ENCODE assay signal across 19 cellular contexts in the genomic region with DNA sequence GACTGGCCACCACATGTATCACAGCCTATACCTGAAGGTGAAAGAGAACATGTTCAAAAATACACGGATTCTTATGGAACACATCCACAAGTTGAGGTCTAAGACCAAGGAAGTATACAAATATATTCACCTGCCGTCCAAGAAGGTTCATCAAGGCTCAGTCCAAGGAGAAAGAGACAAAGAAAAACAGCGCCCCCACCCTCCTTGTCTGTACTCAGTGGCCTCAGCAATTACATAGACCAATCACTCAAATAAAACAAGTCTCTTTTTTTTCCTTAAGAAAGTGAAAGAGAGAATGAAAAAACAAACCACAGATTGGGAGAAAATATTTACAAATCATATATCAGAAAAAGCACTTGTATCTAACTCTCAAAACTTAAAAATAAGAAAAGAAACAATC. TPM values are rescaled to one million over a fixed set of nuclear protein-coding genes. Genes with fewer than 3 reads are reported as not detected.
DNase-seq lines count a peak whose midpoint lies in the region; ATAC-seq and TF ChIP-seq lines count a peak whose summit lies in the region.
"Had no signal": no experiment of that assay in that cellular context is flagged by ENCODE, and none has a peak within 500 bp of the region (broad histone marks: within the 10 kb centered on the region; RNA-seq: fewer than 3 reads in every experiment).

No MANE protein-coding gene starts in this region.

- no peak for ATAC-seq in activated CD8-positive, alpha-beta memory T cell treated with anti-CD3 and anti-CD28 coated beads, Interleukin-2, amount 10 ng/mL, durations not matched to agents 7 days and 5 days
- no peak for ATAC-seq in stimulated activated naive B cell treated with anti-CD40 and anti-IgM and Interleukin-4, amounts not matched to agents 10 μg/mL and 1 μg/mL and 100 μg/mL, for 72 hours (replicated peaks)
- no peak for ATAC-seq in GM19463 (IDR thresholded peaks at IDR 0.05; ENCODE audit: unreplicated experiment)
- ATAC-seq: T-helper 17 cell had no signal

- H3K27me3 Mint-ChIP-seq in activated CD8-positive, alpha-beta memory T cell treated with anti-CD3 and anti-CD28 coated beads, Interleukin-2, amount 10 ng/mL, durations not matched to agents 7 days and 5 days, result peaks cover 51% of the 10 kb centered on the region
- H3K27me3 Mint-ChIP-seq in stimulated activated naive B cell treated with anti-CD40 and anti-IgM and Interleukin-4, amounts not matched to agents 10 μg/mL and 1 μg/mL and 100 μg/mL, for 72 hours, result peaks cover 20 to 23% of the 10 kb centered on the region in 2 donors

- TF ChIP-seq CTCF in MM.1S (IDR thresholded peaks at IDR 0.05; ENCODE audit: low read length) (peak; percentile 24), retinal pigment epithelial cell (conservative IDR thresholded peaks at IDR 0.05; ENCODE audit: low read depth, low read length) (peak; percentile 3)

- CTCF ChIA-PET in activated CD8-positive, alpha-beta memory T cell treated with anti-CD3 and anti-CD28 coated beads, Interleukin-2, amount 10 ng/mL, durations not matched to agents 7 days and 5 days (lab: Charles Lee), result no interaction called here

- H4K20me1 ChIP-seq in MM.1S (ENCODE audit: insufficient read depth, low read length), result no peaks in the 10 kb centered on the region

- H3K27ac Mint-ChIP-seq in activated CD8-positive, alpha-beta memory T cell treated with anti-CD3 and anti-CD28 coated beads, Interleukin-2, amount 10 ng/mL, durations not matched to agents 7 days and 5 days, result no peak overlapping the region
- no peak overlapping the region for H3K27ac Mint-ChIP-seq in stimulated activated naive B cell treated with anti-CD40 and anti-IgM and Interleukin-4, amounts not matched to agents 10 μg/mL and 1 μg/mL and 100 μg/mL, for 72 hours
- H3K27ac Mint-ChIP-seq: T-helper 17 cell had no signal

- H3K4me2 ChIP-seq in MM.1S (ENCODE audit: low read depth, low read length), result no peak overlapping the region

- H3K4me3 ChIP-seq in MM.1S (ENCODE audit: low read length) (no peak overlapping the region), retinal pigment epithelial cell (ENCODE audit: low read length) (no peak overlapping the region)
- H3K4me3 ChIP-seq: MG63 had no signal

- no peaks in the 10 kb centered on the region for H3K79me2 ChIP-seq in MM.1S (ENCODE audit: low read length)

- H3K36me3 Mint-ChIP-seq in activated CD8-positive, alpha-beta memory T cell treated with anti-CD3 and anti-CD28 coated beads, Interleukin-2, amount 10 ng/mL, durations not matched to agents 7 days and 5 days, result no peaks in the 10 kb centered on the region
- peaks cover 0 to 3% of the 10 kb centered on the region in 2 donors for H3K36me3 Mint-ChIP-seq in stimulated activated naive B cell treated with anti-CD40 and anti-IgM and Interleukin-4, amounts not matched to agents 10 μg/mL and 1 μg/mL and 100 μg/mL, for 72 hours

- H3K9me3 Mint-ChIP-seq in activated CD8-positive, alpha-beta memory T cell treated with anti-CD3 and anti-CD28 coated beads, Interleukin-2, amount 10 ng/mL, durations not matched to agents 7 days and 5 days (ENCODE audit: low read depth), result no peaks in the 10 kb centered on the region
- H3K9me3 Mint-ChIP-seq in stimulated activated naive B cell treated with anti-CD40 and anti-IgM and Interleukin-4, amounts not matched to agents 10 μg/mL and 1 μg/mL and 100 μg/mL, for 72 hours, result peaks cover 2 to 3% of the 10 kb centered on the region in 2 donors

- no peak overlapping the region for H2AFZ ChIP-seq in MM.1S (ENCODE audit: low read length)

- H3F3A ChIP-seq in MM.1S (ENCODE audit: insufficient read depth, low read length), result no peaks in the 10 kb centered on the region

- peak; percentile 3 for DNase-seq in activated CD8-positive, alpha-beta memory T cell treated with anti-CD3 and anti-CD28 coated beads for 24 hours
- DNase-seq in activated CD8-positive, alpha-beta memory T cell treated with anti-CD3 and anti-CD28 coated beads, Interleukin-2, amount 10 ng/mL, durations not matched to agents 7 days and 5 days, result no peak
- DNase-seq in MM.1S (peak; percentile 23), SK-MEL-5 (ENCODE audit: low read depth, low spot score) (peak; percentile 31), retinal pigment epithelial cell (ENCODE audit: low read depth) (no peak), NCI-H510A treated with DMSO at 0.1 percent for 48 hours (lab: John Stamatoyannopoulos, UW) (no peak)
- no peak for DNase-seq in stimulated activated naive B cell treated with anti-CD40 and anti-IgM and Interleukin-4, amounts not matched to agents 10 μg/mL and 1 μg/mL and 100 μg/mL, for 72 hours
- DNase-seq: C1 segment of cervical spinal cord, DMS 273 treated with DMSO at 0.1 percent for 48 hours, KG1, MG63, NCI-H1417 treated with DMSO at 0.1 percent for 48 hours, NCI-H2029 treated with DMSO at 0.1 percent for 48 hours, NCI-H510A, NCI-H82, SIG-M5, T-helper 17 cell had no signal

- H3K4me3 Mint-ChIP-seq in activated CD8-positive, alpha-beta memory T cell treated with anti-CD3 and anti-CD28 coated beads, Interleukin-2, amount 10 ng/mL, durations not matched to agents 7 days and 5 days, result no peak overlapping the region
- no peak overlapping the region for H3K4me3 Mint-ChIP-seq in stimulated activated naive B cell treated with anti-CD40 and anti-IgM and Interleukin-4, amounts not matched to agents 10 μg/mL and 1 μg/mL and 100 μg/mL, for 72 hours
- H3K4me3 Mint-ChIP-seq: T-helper 17 cell had no signal

- H3K9me2 ChIP-seq in MM.1S (replicated peaks; ENCODE audit: insufficient read depth, low read length), result no peaks in the 10 kb centered on the region

- no peaks in the 10 kb centered on the region for H3K27me3 ChIP-seq in MM.1S (replicated peaks; ENCODE audit: insufficient read depth, low read length)

- no peaks in the 10 kb centered on the region for H3K36me3 ChIP-seq in MM.1S (replicated peaks; ENCODE audit: insufficient read depth, low read length)
- H3K36me3 ChIP-seq: MG63 had no signal

- peaks cover 6% of the 10 kb centered on the region; the same call in 1 of the 2 replicates for H3K4me1 ChIP-seq in MM.1S (ENCODE audit: low read length)

- H3K9ac ChIP-seq in MM.1S (ENCODE audit: low read length), result no peak overlapping the region

- in situ Hi-C loops in SK-MEL-5 (cut with HindIII; ENCODE audit: low pct_unique_long_range_greater_than_20kb, low sequenced_read_pairs), result no loop called here

- no peaks in the 10 kb centered on the region for H3K4me1 Mint-ChIP-seq in activated CD8-positive, alpha-beta memory T cell treated with anti-CD3 and anti-CD28 coated beads, Interleukin-2, amount 10 ng/mL, durations not matched to agents 7 days and 5 days
- peaks cover 0 to 3% of the 10 kb centered on the region in 2 donors for H3K4me1 Mint-ChIP-seq in stimulated activated naive B cell treated with anti-CD40 and anti-IgM and Interleukin-4, amounts not matched to agents 10 μg/mL and 1 μg/mL and 100 μg/mL, for 72 hours

- H3K27ac ChIP-seq in MM.1S (ENCODE audit: low read length), result no peak overlapping the region

- H3K9me3 ChIP-seq in MM.1S (replicated peaks; ENCODE audit: insufficient read depth, low read length), result no peaks in the 10 kb centered on the region
- H3K9me3 ChIP-seq: MG63 had no signal

RNA-seq across cellular contexts. Expression of a gene that starts 19.5 kb away (rescaled TPM):
- total RNA-seq in activated CD8-positive, alpha-beta memory T cell treated with anti-CD3 and anti-CD28 coated beads, Interleukin-2, amount 10 ng/mL, durations not matched to agents 7 days and 5 days, result under 1 TPM; 0.35 to 0.68 TPM
- total RNA-seq in SK-MEL-5 (2014; rRNA removed; shearing (Covaris generic)), result 0.48 and 0.98 TPM in 2 replicates
- 0.95 and 1.8 TPM in 2 replicates for polyA plus RNA-seq in SK-MEL-5 (2015; cell fraction: cytosol; rRNA removed)
- polyA plus RNA-seq in SK-MEL-5 (2015; cell fraction: nucleus; rRNA removed), result 1.4 TPM in 2 replicates
- total RNA-seq: RPMI7951 had no signal

RNA-seq across cellular contexts. Expression of a gene that starts 33.8 kb away (rescaled TPM):
- not detected for total RNA-seq in activated CD8-positive, alpha-beta memory T cell treated with anti-CD3 and anti-CD28 coated beads, Interleukin-2, amount 10 ng/mL, durations not matched to agents 7 days and 5 days
- total RNA-seq in SK-MEL-5 (2014; rRNA removed; shearing (Covaris generic)), result 0.88 TPM in 1 of 2 replicates, not detected in the other
- not detected in 2 replicates for polyA plus RNA-seq in SK-MEL-5 (2015; cell fraction: cytosol; rRNA removed)
- not detected in 2 replicates for polyA plus RNA-seq in SK-MEL-5 (2015; cell fraction: nucleus; rRNA removed)
- total RNA-seq: RPMI7951, T-helper 17 cell had no signal

RNA-seq across cellular contexts. Expression of a gene that starts 35.2 kb away (rescaled TPM):
- not detected for total RNA-seq in activated CD8-positive, alpha-beta memory T cell treated with anti-CD3 and anti-CD28 coated beads, Interleukin-2, amount 10 ng/mL, durations not matched to agents 7 days and 5 days
- not detected in 2 replicates for total RNA-seq in SK-MEL-5 (2014; rRNA removed; shearing (Covaris generic))
- not detected in 2 replicates for polyA plus RNA-seq in SK-MEL-5 (2015; cell fraction: cytosol; rRNA removed)
- not detected in 2 replicates for polyA plus RNA-seq in SK-MEL-5 (2015; cell fraction: nucleus; rRNA removed)
- total RNA-seq: RPMI7951, T-helper 17 cell had no signal

RNA-seq across cellular contexts. Expression of a gene that starts 59.5 kb away (rescaled TPM):
- total RNA-seq in activated CD8-positive, alpha-beta memory T cell treated with anti-CD3 and anti-CD28 coated beads, Interleukin-2, amount 10 ng/mL, durations not matched to agents 7 days and 5 days, result 10 to 100 TPM; 21.9 to 30.6 TPM
- 17.2 and 22.6 TPM in 2 replicates for total RNA-seq in SK-MEL-5 (2014; rRNA removed; shearing (Covaris generic))
- 27.8 and 31.5 TPM in 2 replicates for polyA plus RNA-seq in SK-MEL-5 (2015; cell fraction: cytosol; rRNA removed)
- polyA plus RNA-seq in SK-MEL-5 (2015; cell fraction: nucleus; rRNA removed), result 353 and 387 TPM in 2 replicates

RNA-seq across cellular contexts. Expression of a gene that starts 59.6 kb away (rescaled TPM):
- 10 to 100 TPM; 49.2 to 64.9 TPM for total RNA-seq in activated CD8-positive, alpha-beta memory T cell treated with anti-CD3 and anti-CD28 coated beads, Interleukin-2, amount 10 ng/mL, durations not matched to agents 7 days and 5 days
- 39.0 and 39.7 TPM in 2 replicates for total RNA-seq in SK-MEL-5 (2014; rRNA removed; shearing (Covaris generic))
- 31.8 and 39.7 TPM in 2 replicates for polyA plus RNA-seq in SK-MEL-5 (2015; cell fraction: cytosol; rRNA removed)
- polyA plus RNA-seq in SK-MEL-5 (2015; cell fraction: nucleus; rRNA removed), result 244 and 298 TPM in 2 replicates

Comparison
In these comparisons a context has a peak if more than half of its experiments do, and no peak if none do; other contexts are left out.
1. DNase-seq: peak in activated CD8-positive, alpha-beta memory T cell treated with anti-CD3 and anti-CD28 coated beads for 24 hours (single experiment), MM.1S (single experiment) and SK-MEL-5 (single experiment); none in activated CD8-positive, alpha-beta memory T cell treated with anti-CD3 and anti-CD28 coated beads, Interleukin-2, amount 10 ng/mL, durations not matched to agents 7 days and 5 days (single experiment), retinal pigment epithelial cell (single experiment), stimulated activated naive B cell treated with anti-CD40 and anti-IgM and Interleukin-4, amounts not matched to agents 10 μg/mL and 1 μg/mL and 100 μg/mL, for 72 hours (single experiment) and NCI-H510A treated with DMSO at 0.1 percent for 48 hours (single experiment).